8 cellular contexts compared by ENCODE assay signal in genomic region chr11:13343931-13344717, GRCh38.
DNase-seq lines count a peak whose midpoint lies in the region; ATAC-seq and TF ChIP-seq lines count a peak whose summit lies in the region.

No MANE protein-coding gene starts in this region.

- H3K4me3 Mint-ChIP-seq in CD4-positive, alpha-beta T cell, result no peak overlapping the region
- H3K4me3 Mint-ChIP-seq in osteocyte (ENCODE audit: unreplicated experiment) (no peak overlapping the region), type B pancreatic cell (no peak overlapping the region)

- intact Hi-C loops in CD4-positive, alpha-beta T cell (cut with DNase I, micrococcal nuclease), result loop anchor here (1.0 to 5.0 kb wide), 7 partner anchors 62 to 1013 kb away; no protein-coding TSS in a partner anchor

- peaks cover 12% of the 10 kb centered on the region for H3K4me1 ChIP-seq in foreskin keratinocyte

- ATAC-seq in CD4-positive, alpha-beta T cell (ENCODE audit: poor library complexity), result peak; percentile 72
- ATAC-seq in GM19467 (IDR thresholded peaks at IDR 0.05; ENCODE audit: unreplicated experiment), result peak; percentile 45
- peak; percentile 50 for ATAC-seq in foreskin keratinocyte

- TF ChIP-seq CTCF in CD4-positive, alpha-beta T cell (IDR thresholded peaks at IDR 0.05), result peak; percentile 85
- peak; percentile 91 for TF ChIP-seq CTCF in foreskin keratinocyte (conservative IDR thresholded peaks at IDR 0.05)
- peak; percentile 84 for TF ChIP-seq CTCF in osteocyte (IDR thresholded peaks at IDR 0.05)
- peak; percentile 88 for TF ChIP-seq CTCF in type B pancreatic cell (conservative IDR thresholded peaks at IDR 0.05)

- CTCF ChIA-PET in CD4-positive, alpha-beta T cell (lab: Charles Lee), result interaction anchor here (1.9 kb wide), 1 partner anchor 9 kb away, joined by 11 read pairs; no protein-coding TSS in a partner anchor

- H3K4me1 Mint-ChIP-seq in CD4-positive, alpha-beta T cell (ENCODE audit: low read depth), result peaks cover 63% of the 10 kb centered on the region
- peaks cover 13% of the 10 kb centered on the region for H3K4me1 Mint-ChIP-seq in osteocyte (ENCODE audit: unreplicated experiment)
- peaks cover 13% of the 10 kb centered on the region for H3K4me1 Mint-ChIP-seq in type B pancreatic cell (ENCODE audit: unreplicated experiment)

- H3K27me3 Mint-ChIP-seq in CD4-positive, alpha-beta T cell, result no peaks in the 10 kb centered on the region
- H3K27me3 Mint-ChIP-seq in osteocyte (ENCODE audit: unreplicated experiment) (no peaks in the 10 kb centered on the region), type B pancreatic cell (peaks cover 7% of the 10 kb centered on the region)

- H3K27ac Mint-ChIP-seq in CD4-positive, alpha-beta T cell, result peak overlapping the region; percentile 0
- H3K27ac Mint-ChIP-seq in osteocyte (ENCODE audit: unreplicated experiment), result no peak overlapping the region
- H3K27ac Mint-ChIP-seq in type B pancreatic cell, result peak overlapping the region; percentile 8

- no peaks in the 10 kb centered on the region for H3K9me3 Mint-ChIP-seq in CD4-positive, alpha-beta T cell
- H3K9me3 Mint-ChIP-seq in osteocyte (ENCODE audit: unreplicated experiment), result no peaks in the 10 kb centered on the region
- H3K9me3 Mint-ChIP-seq in type B pancreatic cell, result no peaks in the 10 kb centered on the region

- peak; percentile 54 to 76 (median 66) for DNase-seq in CD4-positive, alpha-beta T cell
- DNase-seq in Kasumi-1 (lab: John Stamatoyannopoulos, UW) (peak; percentile 68 to 79), RKO (ENCODE audit: low spot score) (peak; percentile 53), foreskin keratinocyte (peak in 1 of 2 donors; percentile 55), osteocyte (ENCODE audit: extremely low spot score, unreplicated experiment) (no peak), type B pancreatic cell (ENCODE audit: extremely low spot score, unreplicated experiment) (no peak)
- peak; percentile 22 to 40 for DNase-seq in activated T-helper 1 cell treated with anti-CD3 and anti-CD28 coated beads, Interleukin-2, amount 50 U/mL, for 16 hours (ENCODE audit: low read depth in 1 of 2, low spot score in 1 of 2)

- POLR2A ChIA-PET in CD4-positive, alpha-beta T cell (lab: Charles Lee), result no interaction called here

- peaks cover 11% of the 10 kb centered on the region for H3K36me3 Mint-ChIP-seq in CD4-positive, alpha-beta T cell (ENCODE audit: low read depth)
- H3K36me3 Mint-ChIP-seq in osteocyte (ENCODE audit: unreplicated experiment), result peaks cover 4% of the 10 kb centered on the region
- H3K36me3 Mint-ChIP-seq in type B pancreatic cell, result no peaks in the 10 kb centered on the region

- no peak overlapping the region for H3K27ac ChIP-seq in CD4-positive, alpha-beta T cell (ENCODE audit: low read depth, low read length)
- no peak overlapping the region for H3K27ac ChIP-seq in foreskin keratinocyte

- no peaks in the 10 kb centered on the region for H3K27me3 ChIP-seq in CD4-positive, alpha-beta T cell (ENCODE audit: control insufficient read depth, insufficient read depth, low read length)
- no peaks in the 10 kb centered on the region for H3K27me3 ChIP-seq in foreskin keratinocyte

- no peaks in the 10 kb centered on the region for H3K9me3 ChIP-seq in CD4-positive, alpha-beta T cell (ENCODE audit: control insufficient read depth, low read length)

Comparison
In these comparisons a context has a peak if more than half of its experiments do, and no peak if none do; other contexts are left out.
1. DNase-seq: peak in CD4-positive, alpha-beta T cell (10 of 10), Kasumi-1 (2 of 2), RKO (single experiment) and activated T-helper 1 cell treated with anti-CD3 and anti-CD28 coated beads, Interleukin-2, amount 50 U/mL, for 16 hours (2 of 2); none in osteocyte (single experiment) and type B pancreatic cell (single experiment).
2. Peak in every context shown above with its lines, with median percentiles within 50 percentile points of each other: ATAC-seq and CTCF ChIP-seq.